ENCODE assay signal across 8 cellular contexts in genomic region chr1:13965770-13966398, GRCh38.
DNase-seq lines count a peak whose midpoint lies in the region; ATAC-seq and TF ChIP-seq lines count a peak whose summit lies in the region.

No MANE protein-coding gene starts in this region.

- DNase-seq in ELR (ENCODE audit: low read depth) (peak; percentile 4), MV-4-11 (lab: John Stamatoyannopoulos, UW) (peak; percentile 3), globus pallidus (ENCODE audit: low spot score) (peak; percentile 54), progenitor cell of endocrine pancreas (ENCODE audit: low spot score, unreplicated experiment) (peak; percentile 35)

- H3K4me3 Mint-ChIP-seq in progenitor cell of endocrine pancreas (ENCODE audit: low read depth): no peak overlapping the region

- H3K9me3 Mint-ChIP-seq in progenitor cell of endocrine pancreas (ENCODE audit: low read depth): no peaks in the 10 kb centered on the region

- no peak overlapping the region for H3K27ac Mint-ChIP-seq in progenitor cell of endocrine pancreas

- peaks cover 51% of the 10 kb centered on the region for H3K27me3 Mint-ChIP-seq in progenitor cell of endocrine pancreas

- ATAC-seq in SK-N-SH treated with all-trans-retinoic acid at 6 μM for 48 hours (peak; percentile 54; the same call in 2 of the 3 replicates), HG02763 (IDR thresholded peaks at IDR 0.05; ENCODE audit: unreplicated experiment) (no peak), GM18858 (IDR thresholded peaks at IDR 0.05; ENCODE audit: unreplicated experiment) (no peak), HG03469 (IDR thresholded peaks at IDR 0.05; ENCODE audit: unreplicated experiment) (no peak)

- no peaks in the 10 kb centered on the region for H3K4me1 Mint-ChIP-seq in progenitor cell of endocrine pancreas (ENCODE audit: low read depth)

- H3K36me3 Mint-ChIP-seq in progenitor cell of endocrine pancreas (ENCODE audit: insufficient read depth): no peaks in the 10 kb centered on the region

- peak; percentile 78 for TF ChIP-seq CTCF in progenitor cell of endocrine pancreas (IDR thresholded peaks at IDR 0.05; ENCODE audit: unreplicated experiment)

TF ChIP-seq in SK-N-SH treated with all-trans-retinoic acid at 6 μM for 48 hours, 23 proteins besides CTCF, POLR2A, EP300 and RAD21:
- no peak for TF ChIP-seq OSR1 (CRISPR knock-in tag; IDR thresholded peaks at IDR 0.05)
- no peak for TF ChIP-seq ZNF565 (CRISPR knock-in tag; conservative IDR thresholded peaks at IDR 0.05; ENCODE audit: low read depth)
- no peak for TF ChIP-seq TCF4 (CRISPR knock-in tag; IDR thresholded peaks at IDR 0.05; ENCODE audit: borderline replicate concordance)
- TF ChIP-seq CSRNP3 (CRISPR knock-in tag; IDR thresholded peaks at IDR 0.05): no peak
- no peak for TF ChIP-seq ZFP3 (CRISPR knock-in tag; IDR thresholded peaks at IDR 0.05)
- TF ChIP-seq TOX (CRISPR knock-in tag; IDR thresholded peaks at IDR 0.05; ENCODE audit: borderline replicate concordance): no peak
- TF ChIP-seq SNAI2 (CRISPR knock-in tag; IDR thresholded peaks at IDR 0.05): no peak
- no peak for TF ChIP-seq POU6F1 (CRISPR knock-in tag; IDR thresholded peaks at IDR 0.05; ENCODE audit: borderline replicate concordance, low read depth)
- no peak for TF ChIP-seq RARB (CRISPR knock-in tag; IDR thresholded peaks at IDR 0.05)
- no peak for TF ChIP-seq GLIS3 (CRISPR knock-in tag; IDR thresholded peaks at IDR 0.05)
- TF ChIP-seq ZC3H10 (CRISPR knock-in tag; IDR thresholded peaks at IDR 0.05): no peak
- TF ChIP-seq ZNF8 (CRISPR knock-in tag; IDR thresholded peaks at IDR 0.05): no peak
- TF ChIP-seq ZNF70 (CRISPR knock-in tag; IDR thresholded peaks at IDR 0.05): no peak
- no peak for TF ChIP-seq CSDC2 (CRISPR knock-in tag; IDR thresholded peaks at IDR 0.05)

Comparison
In these comparisons a context has a peak if more than half of its experiments do, and no peak if none do; other contexts are left out.
1. DNase-seq: peak in every context shown above with its lines; median percentile 54 in globus pallidus; 35 in progenitor cell of endocrine pancreas; 4 in ELR; 3 in MV-4-11.